10 cellular contexts compared by ENCODE assay signal in genomic region chr17:82334204-82334621, GRCh38. TPM values are rescaled to one million over a fixed set of nuclear protein-coding genes. Genes with fewer than 3 reads are reported as not detected.
DNase-seq lines count a peak whose midpoint lies in the region; ATAC-seq and TF ChIP-seq lines count a peak whose summit lies in the region.
"Had no signal": no experiment of that assay in that cellular context is flagged by ENCODE, and none has a peak within 500 bp of the region (broad histone marks: within the 10 kb centered on the region; RNA-seq: fewer than 3 reads in every experiment).

No MANE protein-coding gene starts in this region.

- H3K27me3 ChIP-seq in body of pancreas (no peaks in the 10 kb centered on the region), muscle layer of colon (ENCODE audit: control insufficient read depth in 1 of 2, insufficient read depth in 2 of 2, low read length in 2 of 2) (no peaks in the 10 kb centered on the region), uterus (no peaks in the 10 kb centered on the region)

- H3K27ac ChIP-seq in body of pancreas = peak overlapping the region in 3 of 4 donors; percentile 76 to 83 (median 82)
- peak overlapping the region; percentile 80 for H3K27ac ChIP-seq in muscle layer of colon (ENCODE audit: low read depth, low read length)
- H3K27ac ChIP-seq in uterus = peak overlapping the region; percentile 69 to 74

- 70 to 82% methylated on average over 8 to 25 of the region's 25 CpGs for WGBS in body of pancreas, 2 donors

- H3K36me3 ChIP-seq in body of pancreas (replicated peaks in 1 of 2; ENCODE audit: insufficient read depth in 1 of 2, low read depth in 2 of 2) (no peaks in the 10 kb centered on the region), muscle layer of colon (ENCODE audit: insufficient read depth, low read length) (no peaks in the 10 kb centered on the region), uterus (no peaks in the 10 kb centered on the region)

- intact Hi-C loops in left cardiac atrium (cut with DNase I) = no loop called here
- intact Hi-C loops in Right ventricle myocardium superior (cut with DNase I) = no loop called here
- intact Hi-C loops in body of pancreas (cut with DNase I) = no loop called here
- intact Hi-C loops in uterus (cut with DNase I; ENCODE audit: low total_unique reads) = no loop called here

- DNase-seq in left cardiac atrium = peak; percentile 31
- DNase-seq in Right ventricle myocardium superior = no peak
- no peak for DNase-seq in body of pancreas
- no peak for DNase-seq in uterus
- no peak for DNase-seq in NCI-H146 (lab: John Stamatoyannopoulos, UW)
- DNase-seq in NCI-H2029 treated with DMSO at 0.1 percent for 48 hours (lab: John Stamatoyannopoulos, UW) = no peak
- no peak for DNase-seq in mucosa of gallbladder (ENCODE audit: low spot score)
- DNase-seq: DMS153 had no signal

- ATAC-seq in left cardiac atrium = no peak
- ATAC-seq in Right ventricle myocardium superior (ENCODE audit: poor library complexity) = no peak
- ATAC-seq in body of pancreas = no peak

- peaks cover 62% of the 10 kb centered on the region for H3K4me1 ChIP-seq in body of pancreas
- H3K4me1 ChIP-seq in muscle layer of colon (ENCODE audit: insufficient read depth, low read length) = peaks cover 37% of the 10 kb centered on the region
- H3K4me1 ChIP-seq in uterus = peaks cover 0 to 12% of the 10 kb centered on the region in 2 donors

- no peak overlapping the region for H3K4me3 ChIP-seq in body of pancreas
- peak overlapping the region; percentile 52 to 53 for H3K4me3 ChIP-seq in muscle layer of colon (ENCODE audit: low read depth in 1 of 2, low read length in 2 of 2)
- H3K4me3 ChIP-seq in uterus = peak overlapping the region; percentile 51 to 54

- TF ChIP-seq POLR2A in body of pancreas (IDR thresholded peaks at IDR 0.05) (no peak), uterus (IDR thresholded peaks at IDR 0.05) (no peak)

- H3K9me3 ChIP-seq in body of pancreas = no peaks in the 10 kb centered on the region
- no peaks in the 10 kb centered on the region for H3K9me3 ChIP-seq in muscle layer of colon (ENCODE audit: low read length)
- no peaks in the 10 kb centered on the region for H3K9me3 ChIP-seq in uterus

- H3K9ac ChIP-seq in muscle layer of colon (ENCODE audit: low read length) = no peak overlapping the region

- TF ChIP-seq CTCF in body of pancreas (IDR thresholded peaks at IDR 0.05) (no peak), uterus (IDR thresholded peaks at IDR 0.05) (no peak)

RNA-seq across cellular contexts. Expression of gene SECTM1, which starts 0.6 kb away (rescaled TPM):
- total RNA-seq in left cardiac atrium = 10 to 100 TPM in 1 of 2 donors, 1 to 10 TPM in 1; 6.6 to 12.6 TPM
- total RNA-seq in Right ventricle myocardium superior = 4.3 TPM
- 1 to 10 TPM; 5.4 to 6.3 TPM for total RNA-seq in body of pancreas
- total RNA-seq in uterus = 10 to 100 TPM in 2 of 4 donors, 1 to 10 TPM in 2; 3.5 to 29.4 (median 9.0) TPM
- total RNA-seq in mucosa of gallbladder = 8.5 TPM

RNA-seq across cellular contexts. Expression of gene CD7, which starts 16.8 kb away (rescaled TPM):
- total RNA-seq in left cardiac atrium = 1 to 10 TPM in 1 of 2 donors, under 1 TPM in 1; 0.60 to 1.8 TPM
- 0.75 TPM for total RNA-seq in Right ventricle myocardium superior
- total RNA-seq in body of pancreas = not detected
- 1 to 10 TPM in 2 of 4 donors, not detected in 2; 2.1 to 4.1 TPM for total RNA-seq in uterus
- total RNA-seq in mucosa of gallbladder = 12.0 TPM
- total RNA-seq: myocyte had no signal

RNA-seq across cellular contexts. Expression of gene TEX19, which starts 24.8 kb away (rescaled TPM):
- total RNA-seq in left cardiac atrium = not detected
- total RNA-seq in Right ventricle myocardium superior = not detected
- total RNA-seq in body of pancreas = not detected
- total RNA-seq in uterus = not detected
- total RNA-seq in mucosa of gallbladder = not detected

RNA-seq across cellular contexts. Expression of gene UTS2R, which starts 37.4 kb away (rescaled TPM):
- total RNA-seq in left cardiac atrium = 1 to 10 TPM in 1 of 2 donors, under 1 TPM in 1; 0.32 to 1.4 TPM
- total RNA-seq in Right ventricle myocardium superior = 0.81 TPM
- total RNA-seq in body of pancreas = not detected
- total RNA-seq in uterus = not detected
- not detected for total RNA-seq in mucosa of gallbladder

Comparison
In these comparisons a context has a peak if more than half of its experiments do, and no peak if none do; other contexts are left out.
1. H3K4me3 ChIP-seq: peak in muscle layer of colon (2 of 2) and uterus (2 of 2); none in body of pancreas (0 of 2).
2. Peak in every context shown above with its lines, with median percentiles within 50 percentile points of each other: H3K27ac ChIP-seq.